Comparison of ENCODE assay signal across 13 cellular contexts in genomic region chr3:72077473-72078259, GRCh38.
DNase-seq lines count a peak whose midpoint lies in the region; ATAC-seq and TF ChIP-seq lines count a peak whose summit lies in the region.
"Had no signal": no experiment of that assay in that cellular context is flagged by ENCODE, and none has a peak within 500 bp of the region (broad histone marks: within the 10 kb centered on the region; RNA-seq: fewer than 3 reads in every experiment).

No MANE protein-coding gene starts in this region.

- H3F3A ChIP-seq in PC-3 (ENCODE audit: low read length, unreplicated experiment) = no peaks in the 10 kb centered on the region

- H3K27me3 Mint-ChIP-seq in HFFc6 (ENCODE audit: insufficient read depth) = peaks cover 8% of the 10 kb centered on the region; the same call in 1 of the 2 replicates
- peaks cover 10% of the 10 kb centered on the region for H3K27me3 Mint-ChIP-seq in activated CD8-positive, alpha-beta memory T cell treated with anti-CD3 and anti-CD28 coated beads, Interleukin-2, amount 10 ng/mL, durations not matched to agents 7 days and 5 days
- H3K27me3 Mint-ChIP-seq: CD4-positive, alpha-beta T cell; progenitor cell of endocrine pancreas had no signal

- H4K20me1 ChIP-seq in OCI-LY3 (ENCODE audit: insufficient read depth, low read length) (peaks cover 11% of the 10 kb centered on the region; the same call in 1 of the 2 replicates), PC-3 (ENCODE audit: low read length) (no peaks in the 10 kb centered on the region)

- H2AFZ ChIP-seq in OCI-LY3 (ENCODE audit: low read depth, low read length) = no peak overlapping the region
- H2AFZ ChIP-seq in PC-3 (ENCODE audit: low read length) = no peak overlapping the region

- no peak overlapping the region for H3K27ac Mint-ChIP-seq in HFFc6
- H3K27ac Mint-ChIP-seq in activated CD8-positive, alpha-beta memory T cell treated with anti-CD3 and anti-CD28 coated beads, Interleukin-2, amount 10 ng/mL, durations not matched to agents 7 days and 5 days = no peak overlapping the region
- H3K27ac Mint-ChIP-seq: CD4-positive, alpha-beta T cell; progenitor cell of endocrine pancreas had no signal

- H3K9me3 ChIP-seq in OCI-LY3 (ENCODE audit: insufficient read depth, low read length) = peaks cover 8% of the 10 kb centered on the region; the same call in 1 of the 2 replicates
- H3K9me3 ChIP-seq in PC-3 (ENCODE audit: low read length) = peaks cover 8% of the 10 kb centered on the region

- POLR2A ChIA-PET in PC-3 (lab: Charles Lee; ENCODE audit: unreplicated experiment) = no interaction called here

- DNase-seq in stimulated activated CD4-positive, alpha-beta T cell treated with anti-CD3 and anti-CD28 coated beads, Interleukin-15, amount 100 ng/mL, for 24 hours = no peak
- no peak for DNase-seq in PC-3
- no peak for DNase-seq in HFFc6
- DNase-seq in activated CD8-positive, alpha-beta memory T cell treated with anti-CD3 and anti-CD28 coated beads, Interleukin-2, amount 10 ng/mL, durations not matched to agents 7 days and 5 days = no peak
- DNase-seq: activated CD4-positive, alpha-beta T cell treated with anti-CD3 and anti-CD28 coated beads, Interleukin-2, amount 50 U/mL, for 1 hour; anterior cingulate cortex; CD4-positive, alpha-beta T cell had no signal

- CTCF ChIA-PET in PC-3 (lab: Charles Lee) = no interaction called here
- CTCF ChIA-PET in activated CD8-positive, alpha-beta memory T cell treated with anti-CD3 and anti-CD28 coated beads, Interleukin-2, amount 10 ng/mL, durations not matched to agents 7 days and 5 days (lab: Charles Lee) = no interaction called here

- peaks cover 57% of the 10 kb centered on the region for H3K4me1 ChIP-seq in OCI-LY3 (ENCODE audit: low read length)
- H3K4me1 ChIP-seq in PC-3 (ENCODE audit: insufficient read depth, low read length) = no peaks in the 10 kb centered on the region

- no TSS peak for BruUV-seq in PC-3 (replicated peaks; lab: Mats Ljungman, UMichigan)

- H3K36me3 ChIP-seq in OCI-LY3 (replicated peaks; ENCODE audit: low read depth, low read length) = no peaks in the 10 kb centered on the region
- H3K36me3 ChIP-seq in PC-3 (ENCODE audit: low read depth, low read length) = no peaks in the 10 kb centered on the region

- H3K4me1 Mint-ChIP-seq in HFFc6 (ENCODE audit: low read depth) = no peaks in the 10 kb centered on the region
- peaks cover 18% of the 10 kb centered on the region for H3K4me1 Mint-ChIP-seq in activated CD8-positive, alpha-beta memory T cell treated with anti-CD3 and anti-CD28 coated beads, Interleukin-2, amount 10 ng/mL, durations not matched to agents 7 days and 5 days

- H3K4me3 ChIP-seq in OCI-LY3 (ENCODE audit: low read length) = peak overlapping the region; percentile 14
- H3K4me3 ChIP-seq in PC-3 (ENCODE audit: low read length) = no peak overlapping the region

- peaks cover 19% of the 10 kb centered on the region for H3K9me3 Mint-ChIP-seq in HFFc6
- H3K9me3 Mint-ChIP-seq in activated CD8-positive, alpha-beta memory T cell treated with anti-CD3 and anti-CD28 coated beads, Interleukin-2, amount 10 ng/mL, durations not matched to agents 7 days and 5 days (ENCODE audit: low read depth) = peaks cover 5% of the 10 kb centered on the region

- no peak for TF ChIP-seq CTCF in OCI-LY3 (IDR thresholded peaks at IDR 0.05; ENCODE audit: low read depth, low read length)
- no peak for TF ChIP-seq CTCF in PC-3 (conservative IDR thresholded peaks at IDR 0.05; ENCODE audit: low read depth, low read length)
- no peak for TF ChIP-seq CTCF in HFFc6 (IDR thresholded peaks at IDR 0.05)

- H3K79me2 ChIP-seq in OCI-LY3 (ENCODE audit: low read length) (no peaks in the 10 kb centered on the region), PC-3 (ENCODE audit: low read length) (no peaks in the 10 kb centered on the region)

- peak; percentile 63 for ATAC-seq in GM18498 (IDR thresholded peaks at IDR 0.05; ENCODE audit: unreplicated experiment)
- peak; percentile 37 for ATAC-seq in GM21423 (IDR thresholded peaks at IDR 0.05; ENCODE audit: unreplicated experiment)
- peak; percentile 35 for ATAC-seq in HG03139 (IDR thresholded peaks at IDR 0.05; ENCODE audit: unreplicated experiment)
- no peak for ATAC-seq in PC-3
- no peak for ATAC-seq in activated CD8-positive, alpha-beta memory T cell treated with anti-CD3 and anti-CD28 coated beads, Interleukin-2, amount 10 ng/mL, durations not matched to agents 7 days and 5 days
- ATAC-seq: Panc1 had no signal

- H3K27ac ChIP-seq in OCI-LY3 (ENCODE audit: low read length) (no peak overlapping the region), PC-3 (ENCODE audit: low read length) (no peak overlapping the region)

- no peaks in the 10 kb centered on the region for H3K9me2 ChIP-seq in PC-3 (replicated peaks; ENCODE audit: low read length)

- intact Hi-C loops in PC-3 (cut with micrococcal nuclease) = no loop called here

- H3K9ac ChIP-seq in OCI-LY3 (ENCODE audit: low read length) = no peak overlapping the region
- H3K9ac ChIP-seq in PC-3 (ENCODE audit: low read length) = no peak overlapping the region

- no peak overlapping the region for H3K4me3 Mint-ChIP-seq in HFFc6
- H3K4me3 Mint-ChIP-seq in activated CD8-positive, alpha-beta memory T cell treated with anti-CD3 and anti-CD28 coated beads, Interleukin-2, amount 10 ng/mL, durations not matched to agents 7 days and 5 days = no peak overlapping the region
- H3K4me3 Mint-ChIP-seq: CD4-positive, alpha-beta T cell had no signal

- H3K27me3 ChIP-seq in OCI-LY3 (ENCODE audit: low read depth, low read length) = peaks cover 73% of the 10 kb centered on the region
- H3K27me3 ChIP-seq in PC-3 (ENCODE audit: low read length) = no peaks in the 10 kb centered on the region

- peak overlapping the region; percentile 75 for H3K4me2 ChIP-seq in OCI-LY3 (ENCODE audit: low read length)
- no peak overlapping the region for H3K4me2 ChIP-seq in PC-3 (ENCODE audit: low read length)

- H3K36me3 Mint-ChIP-seq in HFFc6 (ENCODE audit: low read depth) = peaks cover 11% of the 10 kb centered on the region; the same call in 1 of the 2 replicates
- peaks cover 14% of the 10 kb centered on the region for H3K36me3 Mint-ChIP-seq in activated CD8-positive, alpha-beta memory T cell treated with anti-CD3 and anti-CD28 coated beads, Interleukin-2, amount 10 ng/mL, durations not matched to agents 7 days and 5 days

Comparison
In these comparisons a context has a peak if more than half of its experiments do, and no peak if none do; other contexts are left out.
1. ATAC-seq: peak in GM18498 (single experiment), GM21423 (single experiment) and HG03139 (single experiment); none in PC-3 (single experiment) and activated CD8-positive, alpha-beta memory T cell treated with anti-CD3 and anti-CD28 coated beads, Interleukin-2, amount 10 ng/mL, durations not matched to agents 7 days and 5 days (single experiment).